In genomic region chr12:5710260-5710878, GRCh38 we compare ENCODE assay signal across 23 cellular contexts.
A peak's percentile ranks its signal among the peaks of the same experiment; 100 is the strongest.
DNase-seq lines count a peak whose midpoint lies in the region; ATAC-seq, FAIRE-seq and TF ChIP-seq lines count a peak whose summit lies in the region.
"Had no signal": no experiment of that assay in that cellular context is flagged by ENCODE, and none has a peak within 500 bp of the region (broad histone marks: within the 10 kb centered on the region; RNA-seq: fewer than 3 reads in every experiment).

No MANE protein-coding gene starts in this region.

- H3K36me3 Mint-ChIP-seq in naive thymus-derived CD4-positive, alpha-beta T cell: no peaks in the 10 kb centered on the region
- no peaks in the 10 kb centered on the region for H3K36me3 Mint-ChIP-seq in stimulated activated memory B cell treated with anti-CD40 and anti-IgM and Interleukin-4, amounts not matched to agents 10 μg/mL and 1 μg/mL and 100 μg/mL, for 72 hours
- H3K36me3 Mint-ChIP-seq: CD14-positive monocyte; CD4-positive, alpha-beta memory T cell had no signal

- no peaks in the 10 kb centered on the region for H3F3A ChIP-seq in MM.1S (ENCODE audit: insufficient read depth, low read length)

- H3K4me1 Mint-ChIP-seq in naive thymus-derived CD4-positive, alpha-beta T cell: peaks cover 0 to 5% (median 0%) of the 10 kb centered on the region in 7 donors
- no peaks in the 10 kb centered on the region for H3K4me1 Mint-ChIP-seq in stimulated activated memory B cell treated with anti-CD40 and anti-IgM and Interleukin-4, amounts not matched to agents 10 μg/mL and 1 μg/mL and 100 μg/mL, for 72 hours
- H3K4me1 Mint-ChIP-seq: CD14-positive monocyte, IgD-negative memory B cell had no signal

- 0 out of 2 replicates have a peak overlapping the region, but pooled peaks have one; percentile 73 for H2AFZ ChIP-seq in MM.1S (ENCODE audit: low read length)

- H3K27ac ChIP-seq in MM.1S (ENCODE audit: low read length) (no peak overlapping the region), stomach (peak overlapping the region in 4 of 5 donors; percentile 57 to 68 (median 62)), coronary artery (no peak overlapping the region)
- no peak overlapping the region for H3K27ac ChIP-seq in naive thymus-derived CD4-positive, alpha-beta T cell (ENCODE audit: low read depth, low read length)
- H3K27ac ChIP-seq: BLaER1, HL-60 had no signal

- no peaks in the 10 kb centered on the region for H3K9me2 ChIP-seq in MM.1S (replicated peaks; ENCODE audit: insufficient read depth, low read length)

- no peak for ATAC-seq in naive thymus-derived CD4-positive, alpha-beta T cell
- no peak for ATAC-seq in stimulated activated memory B cell treated with anti-CD40 and anti-IgM and Interleukin-4, amounts not matched to agents 10 μg/mL and 1 μg/mL and 100 μg/mL, for 72 hours
- ATAC-seq: GM12878 had no signal

- intact Hi-C loops in stomach (cut with DNase I; ENCODE audit: low total_unique reads): no loop called here
- intact Hi-C loops in naive thymus-derived CD4-positive, alpha-beta T cell (cut with micrococcal nuclease): no loop called here

- TF ChIP-seq POLR2A in stomach (IDR thresholded peaks at IDR 0.05): no peak

- 19 to 70% (median 34%) methylated on average over 1 of the region's 1 CpG for WGBS in stomach, 5 donors

- CTCF ChIA-PET in naive thymus-derived CD4-positive, alpha-beta T cell (lab: Charles Lee): no interaction called here

- FAIRE-seq in endometrium (lab: Jason Lieb, UNC): peak; percentile 4
- FAIRE-seq: A204.1, GM12878, GM19239, H1 had no signal

- H3K4me3 Mint-ChIP-seq in naive thymus-derived CD4-positive, alpha-beta T cell: no peak overlapping the region
- H3K4me3 Mint-ChIP-seq in stimulated activated memory B cell treated with anti-CD40 and anti-IgM and Interleukin-4, amounts not matched to agents 10 μg/mL and 1 μg/mL and 100 μg/mL, for 72 hours: no peak overlapping the region
- H3K4me3 Mint-ChIP-seq: CD14-positive monocyte; CD4-positive, alpha-beta memory T cell; IgD-negative memory B cell had no signal

- H3K79me2 ChIP-seq in MM.1S (ENCODE audit: low read length): no peaks in the 10 kb centered on the region

- DNase-seq in H4 (ENCODE audit: low spot score): peak; percentile 60
- no peak for DNase-seq in MM.1S
- no peak for DNase-seq in stomach
- no peak for DNase-seq in naive thymus-derived CD4-positive, alpha-beta T cell
- DNase-seq in coronary artery (ENCODE audit: low spot score): no peak
- DNase-seq: ACHN; CD4-positive, alpha-beta memory T cell; DMS 273 treated with DMSO at 0.1 percent for 48 hours; DMS53; DND-41; EL; HCEC 1CT; KG1 had no signal

- no peak for TF ChIP-seq CTCF in MM.1S (IDR thresholded peaks at IDR 0.05; ENCODE audit: low read length)
- TF ChIP-seq CTCF in stomach (IDR thresholded peaks at IDR 0.05): no peak
- no peak for TF ChIP-seq CTCF in coronary artery (IDR thresholded peaks at IDR 0.05)

- H4K20me1 ChIP-seq in MM.1S (ENCODE audit: insufficient read depth, low read length): no peaks in the 10 kb centered on the region
- H4K20me1 ChIP-seq: BLaER1 had no signal

- no peak for TF ChIP-seq EP300 in stomach (IDR thresholded peaks at IDR 0.05)

- H3K9me3 Mint-ChIP-seq in naive thymus-derived CD4-positive, alpha-beta T cell: peaks cover 0 to 9% (median 0%) of the 10 kb centered on the region in 11 donors
- H3K9me3 Mint-ChIP-seq in stimulated activated memory B cell treated with anti-CD40 and anti-IgM and Interleukin-4, amounts not matched to agents 10 μg/mL and 1 μg/mL and 100 μg/mL, for 72 hours: peaks cover 8% of the 10 kb centered on the region

- H3K36me3 ChIP-seq in MM.1S (replicated peaks; ENCODE audit: insufficient read depth, low read length) (no peaks in the 10 kb centered on the region), stomach (no peaks in the 10 kb centered on the region)
- no peaks in the 10 kb centered on the region for H3K36me3 ChIP-seq in naive thymus-derived CD4-positive, alpha-beta T cell (ENCODE audit: control insufficient read depth in 2 of 3, insufficient read depth in 3 of 3, low read length in 3 of 3)
- H3K36me3 ChIP-seq: BLaER1 had no signal

- H3K9me3 ChIP-seq in MM.1S (replicated peaks; ENCODE audit: insufficient read depth, low read length) (no peaks in the 10 kb centered on the region), stomach (no peaks in the 10 kb centered on the region)
- H3K9me3 ChIP-seq in naive thymus-derived CD4-positive, alpha-beta T cell (ENCODE audit: control insufficient read depth in 2 of 3, low read length in 3 of 3): no peaks in the 10 kb centered on the region
- H3K9me3 ChIP-seq: BLaER1 had no signal

- no peak overlapping the region for H3K4me2 ChIP-seq in MM.1S (ENCODE audit: low read depth, low read length)
- H3K4me2 ChIP-seq: BLaER1 had no signal

- no peak overlapping the region for H3K4me3 ChIP-seq in MM.1S (ENCODE audit: low read length)
- no peak overlapping the region for H3K4me3 ChIP-seq in stomach
- no peak overlapping the region for H3K4me3 ChIP-seq in naive thymus-derived CD4-positive, alpha-beta T cell (ENCODE audit: low read length)
- no peak overlapping the region for H3K4me3 ChIP-seq in coronary artery
- H3K4me3 ChIP-seq: BLaER1, GM12878 had no signal

- no peak overlapping the region for H3K27ac Mint-ChIP-seq in naive thymus-derived CD4-positive, alpha-beta T cell
- H3K27ac Mint-ChIP-seq in stimulated activated memory B cell treated with anti-CD40 and anti-IgM and Interleukin-4, amounts not matched to agents 10 μg/mL and 1 μg/mL and 100 μg/mL, for 72 hours: no peak overlapping the region
- H3K27ac Mint-ChIP-seq: CD14-positive monocyte; CD4-positive, alpha-beta memory T cell had no signal

- H3K27me3 ChIP-seq in MM.1S (replicated peaks; ENCODE audit: insufficient read depth, low read length) (no peaks in the 10 kb centered on the region), stomach (no peaks in the 10 kb centered on the region)
- no peaks in the 10 kb centered on the region for H3K27me3 ChIP-seq in naive thymus-derived CD4-positive, alpha-beta T cell (ENCODE audit: control insufficient read depth in 2 of 2, insufficient read depth in 2 of 2, low read length in 2 of 2)
- H3K27me3 ChIP-seq: BLaER1 had no signal

- peaks cover 0 to 17% (median 5%) of the 10 kb centered on the region in 5 donors for H3K27me3 Mint-ChIP-seq in naive thymus-derived CD4-positive, alpha-beta T cell
- no peaks in the 10 kb centered on the region for H3K27me3 Mint-ChIP-seq in stimulated activated memory B cell treated with anti-CD40 and anti-IgM and Interleukin-4, amounts not matched to agents 10 μg/mL and 1 μg/mL and 100 μg/mL, for 72 hours
- H3K27me3 Mint-ChIP-seq: IgD-negative memory B cell had no signal

- POLR2A ChIA-PET in naive thymus-derived CD4-positive, alpha-beta T cell (lab: Charles Lee): interaction anchor here (0.9 kb wide), 1 partner anchor 27 kb away, joined by 6 read pairs; no protein-coding TSS in a partner anchor

- no peak overlapping the region for H3K9ac ChIP-seq in MM.1S (ENCODE audit: low read length)
- H3K9ac ChIP-seq: BLaER1 had no signal

- H3K4me1 ChIP-seq in MM.1S (ENCODE audit: low read length) (no peaks in the 10 kb centered on the region), stomach (peaks cover 20 to 68% (median 34%) of the 10 kb centered on the region in 4 donors)
- no peaks in the 10 kb centered on the region for H3K4me1 ChIP-seq in naive thymus-derived CD4-positive, alpha-beta T cell (ENCODE audit: control insufficient read depth in 2 of 2, insufficient read depth in 2 of 2, low read length in 2 of 2)
- H3K4me1 ChIP-seq: BLaER1 had no signal

Comparison
In these comparisons a context has a peak if more than half of its experiments do, and no peak if none do; other contexts are left out.
1. H3K27ac ChIP-seq: peak in stomach (4 of 5); none in MM.1S (single experiment), naive thymus-derived CD4-positive, alpha-beta T cell (single experiment) and coronary artery (0 of 2).